In the genomic region with DNA sequence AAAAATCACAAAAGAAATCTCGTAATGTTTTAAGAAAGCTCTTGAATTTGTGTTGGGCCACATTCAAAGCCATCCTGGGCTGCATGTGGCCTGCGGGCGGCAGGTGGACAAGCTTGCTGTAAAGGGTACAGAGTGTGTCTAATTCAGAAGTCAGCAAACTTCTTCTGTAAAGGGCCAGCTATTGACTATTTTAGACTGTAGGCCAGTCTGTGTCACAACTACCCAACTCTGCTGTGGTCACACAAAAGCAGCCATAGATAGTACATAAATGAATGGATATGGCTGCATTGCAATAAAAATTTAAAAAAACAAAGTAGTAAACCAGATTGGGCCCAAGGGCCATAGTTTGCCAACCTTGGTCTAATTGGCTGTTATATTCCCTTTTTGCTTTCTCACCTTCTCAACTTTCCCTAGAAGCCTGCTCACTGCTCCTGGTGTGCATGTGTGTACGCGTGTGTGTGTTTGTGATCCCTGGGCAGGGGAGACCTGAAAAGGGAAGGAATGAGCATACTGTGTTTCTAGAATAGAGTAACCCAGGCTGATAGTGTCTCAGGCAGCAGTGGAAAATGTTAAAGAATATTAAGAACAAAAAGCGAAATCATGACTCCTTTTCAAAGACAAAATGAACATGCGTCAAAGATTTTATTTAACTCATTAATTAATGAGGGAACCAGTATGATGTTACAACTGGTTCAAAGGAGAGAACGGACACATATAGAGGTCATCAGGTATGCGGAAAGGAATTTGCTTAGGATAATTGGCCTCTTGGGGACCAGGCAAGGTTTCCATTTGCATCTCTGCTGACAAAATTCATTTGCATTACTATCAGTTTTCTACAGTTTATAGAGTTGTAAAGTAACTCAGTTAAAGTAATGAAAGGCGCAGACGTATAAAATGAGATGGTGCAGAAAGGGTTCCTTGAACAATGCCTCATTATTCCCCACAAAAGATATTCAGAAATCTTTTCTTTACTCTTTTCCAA, we compare ENCODE assay signal across 14 cellular contexts.
DNase-seq lines count a peak whose midpoint lies in the region; ATAC-seq and TF ChIP-seq lines count a peak whose summit lies in the region.
"Had no signal": no experiment of that assay in that cellular context is flagged by ENCODE, and none has a peak within 500 bp of the region (broad histone marks: within the 10 kb centered on the region; RNA-seq: fewer than 3 reads in every experiment).

No MANE protein-coding gene starts in this region.

- ATAC-seq in foreskin keratinocyte, result no peak
- peak; percentile 85 for ATAC-seq in mucosa of descending colon

- H3K27ac ChIP-seq in foreskin keratinocyte, result peak overlapping the region; percentile 39
- H3K27ac ChIP-seq: Peyer's patch had no signal

- intact Hi-C loops in mucosa of descending colon (cut with DNase I, micrococcal nuclease), result no loop called here

- TF ChIP-seq CTCF in foreskin keratinocyte (conservative IDR thresholded peaks at IDR 0.05), result no peak
- TF ChIP-seq CTCF in mucosa of descending colon (IDR thresholded peaks at IDR 0.05), result no peak

- H3K9me3 ChIP-seq in HAP-1 (no peaks in the 10 kb centered on the region), mucosa of descending colon (no peaks in the 10 kb centered on the region)
- H3K9me3 ChIP-seq: Peyer's patch had no signal

- H3K4me3 ChIP-seq in HAP-1 (no peak overlapping the region), mucosa of descending colon (no peak overlapping the region)
- H3K4me3 ChIP-seq: Peyer's patch had no signal

- peak; percentile 87 to 100 for DNase-seq in HAP-1 (ENCODE audit: low spot score in 2 of 2)
- peak; percentile 97 for DNase-seq in NCI-H526 treated with DMSO at 0.1 percent for 48 hours (lab: John Stamatoyannopoulos, UW)
- DNase-seq in foreskin keratinocyte, result no peak
- no peak for DNase-seq in mucosa of descending colon
- no peak for DNase-seq in NOMO-1 (lab: John Stamatoyannopoulos, UW; ENCODE audit: unreplicated experiment in 2 of 2)
- DNase-seq in AG20443 (ENCODE audit: low spot score), result no peak
- no peak for DNase-seq in NCI-H146 treated with DMSO at 0.1 percent for 48 hours (lab: John Stamatoyannopoulos, UW; ENCODE audit: unreplicated experiment)
- no peak for DNase-seq in mesenteric fat pad (ENCODE audit: low spot score)
- DNase-seq: ACHN; CD8-positive, alpha-beta memory T cell; NCI-H446 treated with DMSO at 0.1 percent for 48 hours; NCI-H82; Peyer's patch; SHP77 treated with DMSO at 0.1 percent for 48 hours had no signal

- H3K4me1 ChIP-seq in HAP-1 (peaks cover 39% of the 10 kb centered on the region), foreskin keratinocyte (peaks cover 12% of the 10 kb centered on the region), mucosa of descending colon (ENCODE audit: low read depth) (peaks cover 5% of the 10 kb centered on the region)
- H3K4me1 ChIP-seq: Peyer's patch had no signal

- in situ Hi-C loops in HAP-1 (cut with MboI; ENCODE audit: low sequenced_read_pairs), result loop anchor here (5.0 kb wide), 1 partner anchor 176 kb away; no protein-coding TSS in a partner anchor

- no peaks in the 10 kb centered on the region for H3K27me3 ChIP-seq in HAP-1 (ENCODE audit: low read depth)
- H3K27me3 ChIP-seq in foreskin keratinocyte, result no peaks in the 10 kb centered on the region
- H3K27me3 ChIP-seq: Peyer's patch had no signal

- H3K36me3 ChIP-seq in HAP-1 (replicated peaks) (no peaks in the 10 kb centered on the region), mucosa of descending colon (ENCODE audit: low read depth) (no peaks in the 10 kb centered on the region)
- H3K36me3 ChIP-seq: Peyer's patch had no signal

Comparison
In these comparisons a context has a peak if more than half of its experiments do, and no peak if none do; other contexts are left out.
1. DNase-seq: peak in HAP-1 (2 of 2) and NCI-H526 treated with DMSO at 0.1 percent for 48 hours (single experiment); none in foreskin keratinocyte (0 of 2), mucosa of descending colon (0 of 3), NOMO-1 (0 of 2), AG20443 (single experiment), NCI-H146 treated with DMSO at 0.1 percent for 48 hours (single experiment) and mesenteric fat pad (single experiment).